ENCODE assay signal across 14 cellular contexts in genomic region chr3:26484140-26484539, GRCh38.
A peak's percentile ranks its signal among the peaks of the same experiment; 100 is the strongest.
DNase-seq lines count a peak whose midpoint lies in the region; ATAC-seq and TF ChIP-seq lines count a peak whose summit lies in the region.
"Had no signal": no experiment of that assay in that cellular context is flagged by ENCODE, and none has a peak within 500 bp of the region (broad histone marks: within the 10 kb centered on the region; RNA-seq: fewer than 3 reads in every experiment).

No MANE protein-coding gene starts in this region.

- no peaks in the 10 kb centered on the region for H4K20me1 ChIP-seq in PC-3 (ENCODE audit: low read length)

- no peak overlapping the region for H3K9ac ChIP-seq in PC-3 (ENCODE audit: low read length)

- H3K9me2 ChIP-seq in PC-3 (replicated peaks; ENCODE audit: low read length) = no peaks in the 10 kb centered on the region

- CTCF ChIA-PET in PC-3 (lab: Charles Lee) = no interaction called here

- no peak overlapping the region for H3K4me3 ChIP-seq in SJCRH30
- no peak overlapping the region for H3K4me3 ChIP-seq in PC-3 (ENCODE audit: low read length)
- H3K4me3 ChIP-seq: gastrocnemius medialis, testis had no signal

- POLR2A ChIA-PET in PC-3 (lab: Charles Lee; ENCODE audit: unreplicated experiment) = no interaction called here

- no TSS peak for BruUV-seq in PC-3 (replicated peaks; lab: Mats Ljungman, UMichigan)

- ATAC-seq in GM19455 (IDR thresholded peaks at IDR 0.05; ENCODE audit: unreplicated experiment) = no peak
- ATAC-seq in PC-3 = no peak
- ATAC-seq: gastrocnemius medialis had no signal

- H3K9me3 ChIP-seq in SJCRH30 (replicated peaks) (no peaks in the 10 kb centered on the region), PC-3 (ENCODE audit: low read length) (peaks cover 11% of the 10 kb centered on the region; the same call in 1 of the 2 replicates)
- H3K9me3 ChIP-seq: gastrocnemius medialis, testis had no signal

- H3K27me3 ChIP-seq in SJCRH30 (0 out of 2 replicates have a peak, but pooled peaks cover 3% of the 10 kb centered on the region), PC-3 (ENCODE audit: low read length) (no peaks in the 10 kb centered on the region)
- H3K27me3 ChIP-seq: gastrocnemius medialis, testis had no signal

- no peaks in the 10 kb centered on the region for H3F3A ChIP-seq in PC-3 (ENCODE audit: low read length, unreplicated experiment)

- DNase-seq in HT-29 (ENCODE audit: low spot score) (peak; percentile 1), SJCRH30 (peak; percentile 5 to 38), iPS-NIHi7 (ENCODE audit: extremely low spot score) (peak; percentile 73), inferior parietal cortex (ENCODE audit: extremely low spot score) (no peak), PC-3 (no peak), cardiac septum (ENCODE audit: low spot score) (no peak)
- DNase-seq: activated CD4-positive, alpha-beta T cell treated with anti-CD3 and anti-CD28 coated beads for 4 hours; activated effector memory CD4-positive, alpha-beta T cell treated with Interleukin-2 at 50 U/mL for 16 hours; gastrocnemius medialis; NCI-H1694; Right ventricle myocardium superior; testis had no signal

- H3K4me2 ChIP-seq in PC-3 (ENCODE audit: low read length) = no peak overlapping the region

- H3K4me1 ChIP-seq in SJCRH30 (no peaks in the 10 kb centered on the region), PC-3 (ENCODE audit: insufficient read depth, low read length) (no peaks in the 10 kb centered on the region)
- H3K4me1 ChIP-seq: gastrocnemius medialis, testis had no signal

- H3K36me3 ChIP-seq in SJCRH30 (no peaks in the 10 kb centered on the region), PC-3 (ENCODE audit: low read depth, low read length) (no peaks in the 10 kb centered on the region)
- H3K36me3 ChIP-seq: gastrocnemius medialis had no signal

- TF ChIP-seq CTCF in C4-2B (conservative IDR thresholded peaks at IDR 0.05) (peak; percentile 52), PC-3 (conservative IDR thresholded peaks at IDR 0.05; ENCODE audit: low read depth, low read length) (no peak)

- H3K27ac ChIP-seq in C4-2B = no peak overlapping the region
- H3K27ac ChIP-seq in SJCRH30 = no peak overlapping the region
- H3K27ac ChIP-seq in PC-3 (ENCODE audit: low read length) = no peak overlapping the region
- H3K27ac ChIP-seq: gastrocnemius medialis, testis had no signal

- no peaks in the 10 kb centered on the region for H3K79me2 ChIP-seq in PC-3 (ENCODE audit: low read length)

- H2AFZ ChIP-seq in PC-3 (ENCODE audit: low read length) = no peak overlapping the region

- intact Hi-C loops in PC-3 (cut with micrococcal nuclease) (no loop called here), cardiac septum (cut with DNase I) (no loop called here)

Comparison
In these comparisons a context has a peak if more than half of its experiments do, and no peak if none do; other contexts are left out.
1. DNase-seq: peak in HT-29 (single experiment), SJCRH30 (2 of 2) and iPS-NIHi7 (single experiment); none in inferior parietal cortex (single experiment), PC-3 (single experiment) and cardiac septum (single experiment).